Comparison of ENCODE assay signal across 2 cellular contexts in genomic region chr12:57645990-57646658, GRCh38.
A peak's percentile ranks its signal among the peaks of the same experiment; 100 is the strongest.
TF ChIP-seq lines count a peak whose summit lies in the region.

No MANE protein-coding gene starts in this region.

TF ChIP-seq in A549, 52 proteins besides CTCF, POLR2A, EP300 and RAD21:
- peak; percentile 98 for TF ChIP-seq ZFP36 (IDR thresholded peaks at IDR 0.05; ENCODE audit: borderline replicate concordance, partially characterized antibody)

TF ChIP-seq in HepG2, 621 proteins besides CTCF, POLR2A, EP300 and RAD21:
- peak; percentile 70; the same call in 1 of the 2 replicates for TF ChIP-seq TOPORS (CRISPR knock-in tag; IDR thresholded peaks at IDR 0.05)
- TF ChIP-seq ZFP36 (IDR thresholded peaks at IDR 0.05; ENCODE audit: borderline replicate concordance, low read depth, low read length, partially characterized antibody): peak; percentile 95
- TF ChIP-seq ZNF724P (CRISPR knock-in tag; IDR thresholded peaks at IDR 0.05; ENCODE audit: borderline replicate concordance): peak; percentile 99
- TF ChIP-seq CEBPZ (IDR thresholded peaks at IDR 0.05; ENCODE audit: low read length): peak; percentile 10; the same call in 1 of the 2 replicates
